Comparison of ENCODE assay signal across 17 cellular contexts in the genomic region with DNA sequence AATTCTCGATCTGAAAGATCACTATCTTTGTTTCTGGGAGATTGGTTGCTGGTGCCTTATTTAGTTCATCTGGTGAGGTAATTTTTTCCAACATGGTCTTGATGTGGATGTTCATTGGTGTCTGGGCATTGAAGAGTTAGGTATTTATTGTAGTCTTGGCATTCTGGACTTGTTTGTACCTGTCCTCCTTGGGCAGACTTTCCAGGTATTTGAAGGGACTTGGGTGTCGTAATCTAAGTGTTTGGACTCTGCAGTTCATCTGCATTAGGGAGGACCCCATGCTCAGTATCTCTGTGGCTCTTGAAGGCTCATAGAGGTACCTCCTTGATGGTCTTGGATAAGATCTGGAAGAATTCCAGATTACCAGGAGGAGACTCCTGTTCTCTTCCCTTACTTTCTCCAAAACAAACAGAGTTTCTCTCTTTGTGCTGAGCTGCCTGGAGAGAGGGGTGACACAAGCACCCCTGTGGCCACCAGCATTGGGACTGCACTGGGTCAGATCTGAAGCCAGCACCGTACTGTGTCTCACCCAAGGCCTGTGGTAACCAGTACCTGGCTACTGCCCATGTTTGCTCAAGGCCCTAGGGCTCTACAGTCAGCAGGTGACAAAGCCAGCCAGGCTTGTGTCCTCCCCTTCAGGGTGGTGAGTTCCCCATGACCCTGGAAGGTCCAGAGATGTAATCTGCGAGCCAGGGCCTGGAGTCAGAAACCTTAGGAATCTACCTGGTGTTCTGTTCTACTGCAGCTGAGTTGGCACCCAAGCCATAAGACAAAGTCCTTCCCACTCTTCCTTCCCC. TPM values are rescaled to one million over a fixed set of nuclear protein-coding genes. Genes with fewer than 3 reads are reported as not detected.
"Had no signal": no experiment of that assay in that cellular context is flagged by ENCODE, and none has a peak within 500 bp of the region (broad histone marks: within the 10 kb centered on the region; RNA-seq: fewer than 3 reads in every experiment).

No MANE protein-coding gene starts in this region.

- DNase-seq: activated naive CD4-positive, alpha-beta T cell treated with Interleukin-2 at 50 U/mL for 16 hours; activated naive CD8-positive, alpha-beta T cell treated with anti-CD3 and anti-CD28 coated beads, Interleukin-2, amount 50 U/mL, for 24 hours; caudate nucleus; cortex of kidney; effector CD8-positive, alpha-beta T cell; glutamatergic neuron; stimulated activated CD4-positive, alpha-beta T cell treated with anti-CD3 and anti-CD28 coated beads, Interleukin-4, amount 100 ng/mL, for 1 hour; stimulated activated CD8-positive, alpha-beta memory T cell treated with anti-CD3 and anti-CD28 coated beads, Interleukin-4, amount 100 ng/mL, for 48 hours; stimulated activated naive CD8-positive, alpha-beta T cell treated with anti-CD3 and anti-CD28 coated beads, Interleukin-15, Interleukin-2, amounts not matched to agents 100 U/mL and 50 U/mL, for 24 hours had no signal

- H3K27ac Mint-ChIP-seq: activated naive CD8-positive, alpha-beta T cell treated with anti-CD3 and anti-CD28 coated beads, Interleukin-2, amount 50 U/mL, for 24 hours; activated T-helper 1 cell treated with anti-CD3 and anti-CD28 coated beads, Interleukin-12 subunit alpha, Interleukin-12 subunit beta, Interleukin-2, Interleukin-4 antibody, amounts not matched to agents 30 ng/mL and 10 ng/mL and 1 ng/mL, durations not matched to agents 14 hours and 24 hours and 36 hours; natural killer cell treated with Interleukin-12 subunit alpha and Interleukin-12 subunit beta and Interleukin-15 and Interleukin-18, amount 100 ng/mL, for 72 hours had no signal

- H3K4me3 Mint-ChIP-seq: activated naive CD8-positive, alpha-beta T cell treated with anti-CD3 and anti-CD28 coated beads, Interleukin-2, amount 50 U/mL, for 24 hours; activated T-helper 1 cell treated with anti-CD3 and anti-CD28 coated beads, Interleukin-12 subunit alpha, Interleukin-12 subunit beta, Interleukin-2, Interleukin-4 antibody, amounts not matched to agents 30 ng/mL and 10 ng/mL and 1 ng/mL, durations not matched to agents 14 hours and 24 hours and 36 hours; natural killer cell treated with Interleukin-12 subunit alpha and Interleukin-12 subunit beta and Interleukin-15 and Interleukin-18, amount 100 ng/mL, for 72 hours had no signal

- H3K36me3 Mint-ChIP-seq: natural killer cell treated with Interleukin-12 subunit alpha and Interleukin-12 subunit beta and Interleukin-15 and Interleukin-18, amount 100 ng/mL, for 72 hours had no signal

- ATAC-seq: natural killer cell treated with Interleukin-12 subunit alpha and Interleukin-12 subunit beta and Interleukin-15 and Interleukin-18, amount 100 ng/mL, for 72 hours; stimulated activated naive CD8-positive, alpha-beta T cell treated with anti-CD3 and anti-CD28 coated beads, Interleukin-15, Interleukin-2, amounts not matched to agents 100 U/mL and 50 U/mL, for 24 hours had no signal

- H3K9me3 Mint-ChIP-seq: activated T-helper 1 cell treated with anti-CD3 and anti-CD28 coated beads, Interleukin-12 subunit alpha, Interleukin-12 subunit beta, Interleukin-2, Interleukin-4 antibody, amounts not matched to agents 30 ng/mL and 10 ng/mL and 1 ng/mL, durations not matched to agents 14 hours and 24 hours and 36 hours; natural killer cell treated with Interleukin-12 subunit alpha and Interleukin-12 subunit beta and Interleukin-15 and Interleukin-18, amount 100 ng/mL, for 72 hours had no signal

RNA-seq across cellular contexts. Expression of a gene that starts 5.3 kb away (rescaled TPM):
- total RNA-seq: activated T-helper 1 cell treated with anti-CD3 and anti-CD28 coated beads, Interleukin-12 subunit alpha, Interleukin-12 subunit beta, Interleukin-2, Interleukin-4 antibody, amounts not matched to agents 30 ng/mL and 10 ng/mL and 1 ng/mL, durations not matched to agents 14 hours and 24 hours and 36 hours; astrocyte; epithelial cell of proximal tubule; lung microvascular endothelial cell; natural killer cell treated with Interleukin-12 subunit alpha and Interleukin-12 subunit beta and Interleukin-15 and Interleukin-18, amount 100 ng/mL, for 72 hours; omental fat pad; pulmonary artery endothelial cell; T-helper 2 cell treated with Interferon-gamma antibody and Interleukin-4, amounts not matched to agents 100 ng/mL and 5 ng/mL, for 36 hours had no signal
